Comparison of ENCODE assay signal across 1 cellular context in the genomic region with DNA sequence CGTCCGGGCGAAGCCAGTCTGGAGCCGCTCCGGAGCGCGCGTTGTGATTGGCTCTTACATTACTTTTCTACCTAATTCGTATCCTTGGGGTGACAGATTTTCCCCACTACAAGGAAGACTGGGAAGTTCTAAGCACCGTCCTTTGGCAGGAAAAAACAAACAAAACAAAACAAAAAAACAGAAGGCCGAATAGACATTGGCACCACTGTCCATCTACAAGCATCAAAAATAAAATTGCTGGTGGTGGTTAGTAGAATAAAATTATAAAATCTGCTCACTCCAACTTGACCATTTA.
TF ChIP-seq lines count a peak whose summit lies in the region.

No MANE protein-coding gene starts in this region.

TF ChIP-seq in K562, 482 proteins besides CTCF, POLR2A, EP300 and RAD21 (continued from another document and continues in another):
- TF ChIP-seq MITF (IDR thresholded peaks at IDR 0.05) (no peak), MLLT1 (IDR thresholded peaks at IDR 0.05) (peak in 1 of 2 experiments; percentile 8; a peak in 1 of 4 replicates), GTF2E2 (tag; IDR thresholded peaks at IDR 0.05) (0 out of 2 replicates have a peak, but pooled peaks have one; percentile 8), POLR2AphosphoS5 (IDR thresholded peaks at IDR 0.05; ENCODE audit: control insufficient read depth, insufficient read depth, low read depth, low read length) (no peak), CXXC5 (CRISPR knock-in tag; IDR thresholded peaks at IDR 0.05) (no peak; the same call in 1 of the 2 replicates), TRIM24 (IDR thresholded peaks at IDR 0.05) (0 out of 4 replicates have a peak, but pooled peaks of 1 of the 2 experiments have one; percentile 13), GTF2F1 (IDR thresholded peaks at IDR 0.05; ENCODE audit: low read depth, low read length) (no peak), ZNF449 (CRISPR knock-in tag; IDR thresholded peaks at IDR 0.05) (no peak), GATA2 (CRISPR knock-in tag; IDR thresholded peaks at IDR 0.05) (no peak), SMAD1 (IDR thresholded peaks at IDR 0.05; ENCODE audit: low read depth, low read length, partially characterized antibody) (no peak), KAT8 (IDR thresholded peaks at IDR 0.05; ENCODE audit: low read depth) (no peak), BCLAF1 (IDR thresholded peaks at IDR 0.05; ENCODE audit: borderline replicate concordance in 1 of 2, control insufficient read depth in 1 of 2, low read depth in 2 of 2, low read length in 1 of 2) (no peak), KLF6 (CRISPR knock-in tag; IDR thresholded peaks at IDR 0.05; ENCODE audit: borderline replicate concordance) (no peak; the same call in 1 of the 2 replicates), WHSC1 (IDR thresholded peaks at IDR 0.05; ENCODE audit: low read length) (no peak), ZNF311 (CRISPR knock-in tag; IDR thresholded peaks at IDR 0.05) (no peak), ZBTB8A (IDR thresholded peaks at IDR 0.05; ENCODE audit: partially characterized antibody) (no peak), ZBTB17 (CRISPR knock-in tag; IDR thresholded peaks at IDR 0.05) (no peak), CHAMP1 (IDR thresholded peaks at IDR 0.05) (no peak), HNRNPUL1 (IDR thresholded peaks at IDR 0.05; ENCODE audit: low read length) (no peak), BCOR (IDR thresholded peaks at IDR 0.05) (no peak), NFE2L1 (tag; IDR thresholded peaks at IDR 0.05; ENCODE audit: borderline replicate concordance, low read depth) (no peak), TRIM28 (IDR thresholded peaks at IDR 0.05) (0 out of 2 replicates have a peak, but pooled peaks have one; percentile 34), ZNF431 (CRISPR knock-in tag; IDR thresholded peaks at IDR 0.05) (no peak), ZNF586 (CRISPR knock-in tag; conservative IDR thresholded peaks at IDR 0.05) (no peak), POLR2H (tag; IDR thresholded peaks at IDR 0.05; ENCODE audit: low read depth) (peak; percentile 67; the same call in 1 of the 2 replicates), HMG20B (CRISPR knock-in tag; IDR thresholded peaks at IDR 0.05) (no peak), HDAC8 (tag; IDR thresholded peaks at IDR 0.05) (0 out of 2 replicates have a peak, but pooled peaks have one; percentile 8), NCOR1 (IDR thresholded peaks at IDR 0.05) (no peak), ZNF146 (CRISPR knock-in tag; IDR thresholded peaks at IDR 0.05; ENCODE audit: unreplicated experiment) (no peak), BHLHE40 (IDR thresholded peaks at IDR 0.05; ENCODE audit: low read length) (no peak), BACH1 (tag; IDR thresholded peaks at IDR 0.05) (peak; percentile 56; the same call in 1 of the 2 replicates), STAG1 (CRISPR knock-in tag; IDR thresholded peaks at IDR 0.05; ENCODE audit: borderline replicate concordance) (no peak), MAFK (IDR thresholded peaks at IDR 0.05; ENCODE audit: low read length) (no peak), MEF2A (IDR thresholded peaks at IDR 0.05; ENCODE audit: control insufficient read depth, low read depth, low read length) (no peak), ATF1 (CRISPR knock-in tag; IDR thresholded peaks at IDR 0.05) (no peak), ATF1 (tag; IDR thresholded peaks at IDR 0.05) (no peak), UBTF (IDR thresholded peaks at IDR 0.05; ENCODE audit: borderline replicate concordance in 1 of 2, low read depth in 2 of 2, low read length in 2 of 2) (0 out of 4 replicates have a peak, but pooled peaks of 1 of the 2 experiments have one; percentile 47), SREBF2 (CRISPR knock-in tag; IDR thresholded peaks at IDR 0.05) (no peak)
- TF ChIP-seq, protein P1, sequence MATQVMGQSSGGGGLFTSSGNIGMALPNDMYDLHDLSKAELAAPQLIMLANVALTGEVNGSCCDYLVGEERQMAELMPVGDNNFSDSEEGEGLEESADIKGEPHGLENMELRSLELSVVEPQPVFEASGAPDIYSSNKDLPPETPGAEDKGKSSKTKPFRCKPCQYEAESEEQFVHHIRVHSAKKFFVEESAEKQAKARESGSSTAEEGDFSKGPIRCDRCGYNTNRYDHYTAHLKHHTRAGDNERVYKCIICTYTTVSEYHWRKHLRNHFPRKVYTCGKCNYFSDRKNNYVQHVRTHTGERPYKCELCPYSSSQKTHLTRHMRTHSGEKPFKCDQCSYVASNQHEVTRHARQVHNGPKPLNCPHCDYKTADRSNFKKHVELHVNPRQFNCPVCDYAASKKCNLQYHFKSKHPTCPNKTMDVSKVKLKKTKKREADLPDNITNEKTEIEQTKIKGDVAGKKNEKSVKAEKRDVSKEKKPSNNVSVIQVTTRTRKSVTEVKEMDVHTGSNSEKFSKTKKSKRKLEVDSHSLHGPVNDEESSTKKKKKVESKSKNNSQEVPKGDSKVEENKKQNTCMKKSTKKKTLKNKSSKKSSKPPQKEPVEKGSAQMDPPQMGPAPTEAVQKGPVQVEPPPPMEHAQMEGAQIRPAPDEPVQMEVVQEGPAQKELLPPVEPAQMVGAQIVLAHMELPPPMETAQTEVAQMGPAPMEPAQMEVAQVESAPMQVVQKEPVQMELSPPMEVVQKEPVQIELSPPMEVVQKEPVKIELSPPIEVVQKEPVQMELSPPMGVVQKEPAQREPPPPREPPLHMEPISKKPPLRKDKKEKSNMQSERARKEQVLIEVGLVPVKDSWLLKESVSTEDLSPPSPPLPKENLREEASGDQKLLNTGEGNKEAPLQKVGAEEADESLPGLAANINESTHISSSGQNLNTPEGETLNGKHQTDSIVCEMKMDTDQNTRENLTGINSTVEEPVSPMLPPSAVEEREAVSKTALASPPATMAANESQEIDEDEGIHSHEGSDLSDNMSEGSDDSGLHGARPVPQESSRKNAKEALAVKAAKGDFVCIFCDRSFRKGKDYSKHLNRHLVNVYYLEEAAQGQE (CRISPR knock-in tag; IDR thresholded peaks at IDR 0.05; ENCODE audit: low read depth) = no peak
- TF ChIP-seq, protein P2, sequence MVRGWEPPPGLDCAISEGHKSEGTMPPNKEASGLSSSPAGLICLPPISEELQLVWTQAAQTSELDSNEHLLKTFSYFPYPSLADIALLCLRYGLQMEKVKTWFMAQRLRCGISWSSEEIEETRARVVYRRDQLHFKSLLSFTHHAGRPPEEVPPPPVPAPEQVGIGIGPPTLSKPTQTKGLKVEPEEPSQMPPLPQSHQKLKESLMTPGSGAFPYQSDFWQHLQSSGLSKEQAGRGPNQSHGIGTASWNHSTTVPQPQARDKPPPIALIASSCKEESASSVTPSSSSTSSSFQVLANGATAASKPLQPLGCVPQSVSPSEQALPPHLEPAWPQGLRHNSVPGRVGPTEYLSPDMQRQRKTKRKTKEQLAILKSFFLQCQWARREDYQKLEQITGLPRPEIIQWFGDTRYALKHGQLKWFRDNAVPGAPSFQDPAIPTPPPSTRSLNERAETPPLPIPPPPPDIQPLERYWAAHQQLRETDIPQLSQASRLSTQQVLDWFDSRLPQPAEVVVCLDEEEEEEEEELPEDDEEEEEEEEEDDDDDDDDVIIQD (CRISPR knock-in tag; IDR thresholded peaks at IDR 0.05) = no peak
